ENCODE assay signal across 27 cellular contexts in the genomic region with DNA sequence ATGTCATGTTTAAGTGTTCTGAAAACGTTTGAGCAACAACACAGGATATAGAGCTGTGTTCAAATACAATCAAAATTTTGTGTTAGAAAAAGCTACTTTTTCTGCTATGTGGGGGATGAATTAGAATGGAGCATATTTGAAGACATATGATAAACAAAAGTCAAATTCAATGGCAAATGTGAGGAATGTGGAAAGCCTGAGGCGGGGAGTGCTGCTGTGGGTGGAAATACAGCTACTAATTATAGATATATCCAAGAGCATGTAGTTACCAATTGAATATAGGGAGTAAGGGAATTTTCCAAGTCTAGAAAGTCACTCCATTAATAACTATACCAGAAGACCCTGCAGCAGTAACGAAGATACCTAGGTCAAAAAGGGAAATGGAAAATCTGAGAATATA.
"Had no signal": no experiment of that assay in that cellular context is flagged by ENCODE, and none has a peak within 500 bp of the region (broad histone marks: within the 10 kb centered on the region; RNA-seq: fewer than 3 reads in every experiment).

No MANE protein-coding gene starts in this region.

- ATAC-seq: naive thymus-derived CD8-positive, alpha-beta T cell; natural killer cell treated with Interleukin-12 subunit alpha and Interleukin-12 subunit beta and Interleukin-15 and Interleukin-18, amount 100 ng/mL, for 72 hours; pancreas; right cardiac atrium; right lobe of liver; stimulated activated memory B cell treated with anti-CD40 and anti-IgM and Interleukin-4, amounts not matched to agents 10 μg/mL and 1 μg/mL and 100 μg/mL, for 72 hours; stimulated activated naive CD8-positive, alpha-beta T cell treated with anti-CD3 and anti-CD28 coated beads, Interleukin-15, amount 100 ng/mL, for 72 hours; stimulated activated naive CD8-positive, alpha-beta T cell treated with anti-CD3 and anti-CD28 coated beads, Interleukin-15, Interleukin-2, amounts not matched to agents 100 U/mL and 50 U/mL, for 24 hours; upper lobe of right lung had no signal

- H3K4me1 ChIP-seq: pancreas, prostate gland, right lobe of liver, sigmoid colon, spleen, suprapubic skin, testis, tibial artery, transverse colon, upper lobe of right lung, vagina had no signal

- H3K27ac ChIP-seq: neutrophil, pancreas, prostate gland, right lobe of liver, sigmoid colon, spleen, suprapubic skin, testis, tibial artery, transverse colon, upper lobe of right lung, vagina had no signal

- DNase-seq: naive thymus-derived CD8-positive, alpha-beta T cell; nephron progenitor cell; pancreas; right cardiac atrium; right lobe of liver; sigmoid colon; spleen; stimulated activated CD4-positive, alpha-beta T cell treated with anti-CD3 and anti-CD28 coated beads, Interleukin-12 subunit alpha, Interleukin-12 subunit beta, amount 100 ng/mL, for 4 hours; stimulated activated CD4-positive, alpha-beta T cell treated with anti-CD3 and anti-CD28 coated beads, Interleukin-1b, Interleukin-23, amount 100 ng/mL, for 48 hours; stimulated activated CD4-positive, alpha-beta T cell treated with anti-CD3 and anti-CD28 coated beads, Interleukin-4, amount 100 ng/mL, for 1 hour; stimulated activated CD4-positive, alpha-beta T cell treated with anti-CD3 and anti-CD28 coated beads, Interleukin-4, amount 100 ng/mL, for 4 hours; stimulated activated CD8-positive, alpha-beta memory T cell treated with anti-CD3 and anti-CD28 coated beads, Interleukin-4, amount 100 ng/mL, for 48 hours; stimulated activated naive CD4-positive, alpha-beta T cell; stimulated activated naive CD8-positive, alpha-beta T cell treated with anti-CD3 and anti-CD28 coated beads, Interleukin-15, amount 100 ng/mL, for 72 hours; stimulated activated naive CD8-positive, alpha-beta T cell treated with anti-CD3 and anti-CD28 coated beads, Interleukin-15, Interleukin-2, amounts not matched to agents 100 U/mL and 50 U/mL, for 24 hours; substantia nigra; testis; tibial artery; transverse colon; upper lobe of right lung had no signal

- H3K4me3 ChIP-seq: pancreas, prostate gland, right lobe of liver, sigmoid colon, smooth muscle cell, spleen, suprapubic skin, testis, tibial artery, transverse colon, upper lobe of right lung, vagina had no signal

- H3K36me3 ChIP-seq: neutrophil, pancreas, prostate gland, right lobe of liver, sigmoid colon, spleen, suprapubic skin, tibial artery, transverse colon, upper lobe of right lung, vagina had no signal

- FAIRE-seq: pancreas had no signal

- H3K27me3 ChIP-seq: neutrophil, pancreas, right lobe of liver, sigmoid colon, spleen, suprapubic skin, testis, tibial artery, transverse colon, upper lobe of right lung, vagina had no signal

- H3K9me3 ChIP-seq: neutrophil, pancreas, prostate gland, right lobe of liver, sigmoid colon, spleen, testis, tibial artery, transverse colon, upper lobe of right lung, vagina had no signal
